In the genomic region with DNA sequence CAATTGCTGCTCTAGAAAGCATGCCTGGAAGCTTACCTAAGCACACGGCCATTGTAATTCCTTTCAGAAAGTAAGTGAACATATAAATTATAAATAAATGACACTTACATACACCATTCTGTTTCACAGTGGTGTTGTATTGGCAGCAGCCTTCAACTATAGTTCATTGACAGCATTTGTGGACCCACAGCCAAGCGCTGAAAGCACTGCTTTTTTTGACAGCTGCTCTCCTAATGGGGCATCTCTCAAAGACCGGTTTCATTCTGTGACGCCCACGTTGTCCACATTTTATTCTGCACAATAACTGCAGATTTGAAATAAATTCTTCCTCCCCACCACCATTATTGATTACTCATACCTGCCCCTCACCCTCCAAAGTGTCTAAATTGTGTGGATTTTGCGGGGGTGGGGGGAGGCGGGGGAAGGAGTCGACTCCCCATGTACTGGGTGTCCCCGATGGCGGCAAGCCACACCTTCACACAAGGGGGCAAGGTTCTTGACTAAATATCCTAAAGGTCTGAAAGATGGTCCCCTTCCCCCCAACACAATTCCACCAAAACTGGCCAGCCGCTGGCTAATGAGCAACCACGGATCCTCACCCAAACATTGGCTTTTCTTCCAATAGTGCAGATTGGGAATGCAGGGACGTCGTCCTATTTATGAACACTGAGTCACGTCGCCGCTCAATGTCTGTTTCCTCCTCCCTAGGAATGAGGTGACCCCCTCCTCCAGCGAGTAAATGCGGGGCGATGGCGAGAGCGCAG, we compare ENCODE assay signal across 9 cellular contexts. TPM values are rescaled to one million over a fixed set of nuclear protein-coding genes. Genes with fewer than 3 reads are reported as not detected.
A peak's percentile ranks its signal among the peaks of the same experiment; 100 is the strongest.
DNase-seq lines count a peak whose midpoint lies in the region; ATAC-seq and TF ChIP-seq lines count a peak whose summit lies in the region.
"Had no signal": no experiment of that assay in that cellular context is flagged by ENCODE, and none has a peak within 500 bp of the region (broad histone marks: within the 10 kb centered on the region; RNA-seq: fewer than 3 reads in every experiment).

No MANE protein-coding gene starts in this region.

- CTCF ChIA-PET in activated B cell treated with CpG ODN at 0.5 μM for 24 hours (lab: Charles Lee) = interaction anchor here (1.8 kb wide), 1 partner anchor 18 kb away, joined by 5 read pairs; no protein-coding TSS in a partner anchor

- intact Hi-C loops in activated B cell treated with CpG ODN at 0.5 μM for 24 hours (cut with micrococcal nuclease) = loop anchor here (2.0 to 5.0 kb wide), 2 partner anchors 17 to 67 kb away; no protein-coding TSS in a partner anchor

- H3K4me3 Mint-ChIP-seq in activated B cell treated with CpG ODN at 0.5 μM for 24 hours = peak overlapping the region; percentile 82

- POLR2A ChIA-PET in activated B cell treated with CpG ODN at 0.5 μM for 24 hours (lab: Charles Lee) = interaction anchor here (0.6 kb wide), 1 partner anchor 256 kb away, joined by 3 read pairs; no protein-coding TSS in a partner anchor

- no peaks in the 10 kb centered on the region for H3K27me3 Mint-ChIP-seq in activated B cell treated with CpG ODN at 0.5 μM for 24 hours

- peak overlapping the region; percentile 79 for H3K4me3 ChIP-seq in fibroblast of the aortic adventitia (ENCODE audit: low read depth, low read length)

- no peaks in the 10 kb centered on the region for H3K36me3 Mint-ChIP-seq in activated B cell treated with CpG ODN at 0.5 μM for 24 hours (ENCODE audit: low read depth)

- no peaks in the 10 kb centered on the region for H3K9me3 Mint-ChIP-seq in activated B cell treated with CpG ODN at 0.5 μM for 24 hours

- peak overlapping the region; percentile 37 for H3K27ac Mint-ChIP-seq in activated B cell treated with CpG ODN at 0.5 μM for 24 hours

- peak; percentile 7 to 31 for DNase-seq in activated CD4-positive, alpha-beta T cell treated with anti-CD3 and anti-CD28 coated beads for 4 hours
- no peak for DNase-seq in activated CD4-positive, alpha-beta T cell treated with anti-CD3 and anti-CD28 coated beads, Interleukin-2, amount 50 U/mL, for 1 hour
- DNase-seq in activated B cell treated with CpG ODN at 0.5 μM for 24 hours (no peak), fibroblast of the aortic adventitia (ENCODE audit: low read depth) (no peak), pons (ENCODE audit: low spot score) (peak; percentile 63), SIG-M5 treated with dmso at 0.1 percent for 504 hours (lab: John Stamatoyannopoulos, UW; ENCODE audit: unreplicated experiment) (no peak), MV-4-11 (lab: John Stamatoyannopoulos, UW) (no peak)

- peaks cover 7% of the 10 kb centered on the region for H3K4me1 Mint-ChIP-seq in activated B cell treated with CpG ODN at 0.5 μM for 24 hours

- ATAC-seq in activated B cell treated with CpG ODN at 0.5 μM for 24 hours (ENCODE audit: low read depth) = no peak
- no peak for ATAC-seq in GM18868 (IDR thresholded peaks at IDR 0.05; ENCODE audit: unreplicated experiment)

- TF ChIP-seq CTCF in activated B cell treated with CpG ODN at 0.5 μM for 24 hours (IDR thresholded peaks at IDR 0.05) = no peak
- TF ChIP-seq CTCF in fibroblast of the aortic adventitia (IDR thresholded peaks at IDR 0.05; ENCODE audit: insufficient read depth, low read length) = no peak

RNA-seq across cellular contexts. Expression of a gene that starts 1.1 kb away (rescaled TPM):
- 5.8 and 6.3 TPM in 2 replicates for total RNA-seq in activated B cell treated with CpG ODN at 0.5 μM for 24 hours
- 30.5 and 39.7 TPM in 2 replicates for total RNA-seq in fibroblast of the aortic adventitia (ENCODE audit: low replicate concordance)

RNA-seq across cellular contexts. Expression of a gene that starts 54.9 kb away (rescaled TPM):
- total RNA-seq in activated B cell treated with CpG ODN at 0.5 μM for 24 hours = not detected in 2 replicates
- 0.18 TPM in 1 of 2 replicates, not detected in the other for total RNA-seq in fibroblast of the aortic adventitia (ENCODE audit: low replicate concordance)
- total RNA-seq: dermis microvascular lymphatic vessel endothelial cell had no signal

Comparison
In these comparisons a context has a peak if more than half of its experiments do, and no peak if none do; other contexts are left out.
1. DNase-seq: peak in activated CD4-positive, alpha-beta T cell treated with anti-CD3 and anti-CD28 coated beads for 4 hours (2 of 2) and pons (single experiment); none in activated CD4-positive, alpha-beta T cell treated with anti-CD3 and anti-CD28 coated beads, Interleukin-2, amount 50 U/mL, for 1 hour (single experiment), activated B cell treated with CpG ODN at 0.5 μM for 24 hours (single experiment), fibroblast of the aortic adventitia (single experiment), SIG-M5 treated with dmso at 0.1 percent for 504 hours (single experiment) and MV-4-11 (single experiment).